12 cellular contexts compared by ENCODE assay signal in the genomic region with DNA sequence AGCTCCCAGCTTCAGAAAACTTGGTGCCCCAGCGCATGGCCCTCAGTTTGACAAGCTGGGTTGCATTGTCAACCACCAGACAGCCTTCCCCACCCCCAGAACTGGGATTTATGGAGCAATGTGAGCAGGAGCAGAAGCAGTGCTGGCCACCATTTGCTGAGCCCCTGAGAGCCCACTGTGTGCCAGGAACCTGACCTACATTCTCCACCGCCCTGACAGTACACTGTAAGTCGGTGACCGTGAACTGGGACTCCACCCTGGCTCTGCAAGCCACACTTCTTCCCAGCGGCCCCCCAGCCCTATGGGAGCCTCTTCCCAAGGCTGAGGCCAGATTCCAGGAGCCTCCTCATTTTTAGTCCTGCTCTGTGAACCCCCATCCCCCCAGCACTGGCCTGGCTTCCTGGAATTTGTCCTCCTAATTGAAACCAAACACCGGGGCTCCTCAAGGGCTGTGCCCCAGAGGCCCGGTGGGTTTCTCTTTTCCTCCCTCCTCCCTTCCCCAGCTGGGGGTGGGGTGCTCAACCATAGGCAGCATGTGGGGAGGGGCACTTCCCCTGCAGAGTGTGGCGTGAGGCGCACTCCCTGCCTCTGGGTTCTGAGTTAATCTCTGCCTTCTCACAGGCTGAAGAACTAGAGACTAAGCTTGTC.
DNase-seq lines count a peak whose midpoint lies in the region; ATAC-seq lines count a peak whose summit lies in the region.
"Had no signal": no experiment of that assay in that cellular context is flagged by ENCODE, and none has a peak within 500 bp of the region (broad histone marks: within the 10 kb centered on the region; RNA-seq: fewer than 3 reads in every experiment).

No MANE protein-coding gene starts in this region.

- no peaks in the 10 kb centered on the region for H3K36me3 Mint-ChIP-seq in activated T-cell treated with anti-CD3 and anti-CD28 coated beads, Interleukin-2, amount 50 U/mL, for 72 hours (ENCODE audit: insufficient read depth in 2 of 2)
- no peaks in the 10 kb centered on the region for H3K36me3 Mint-ChIP-seq in T-helper 17 cell (ENCODE audit: low read depth)

- H3K4me3 Mint-ChIP-seq in activated T-cell treated with anti-CD3 and anti-CD28 coated beads, Interleukin-2, amount 50 U/mL, for 72 hours, result peak overlapping the region; percentile 14 to 31
- peak overlapping the region; percentile 87 for H3K4me3 Mint-ChIP-seq in T-helper 17 cell
- peak overlapping the region in 1 of 2 donors; percentile 45 for H3K4me3 Mint-ChIP-seq in stimulated activated naive CD8-positive, alpha-beta T cell treated with anti-CD3 and anti-CD28 coated beads, Interleukin-15, amount 100 ng/mL, for 72 hours

- H3K9me3 Mint-ChIP-seq in activated T-cell treated with anti-CD3 and anti-CD28 coated beads, Interleukin-2, amount 50 U/mL, for 72 hours, result no peaks in the 10 kb centered on the region
- H3K9me3 Mint-ChIP-seq in stimulated activated naive CD8-positive, alpha-beta T cell treated with anti-CD3 and anti-CD28 coated beads, Interleukin-15, amount 100 ng/mL, for 72 hours, result no peaks in the 10 kb centered on the region

- no peak overlapping the region for H3K27ac Mint-ChIP-seq in activated T-cell treated with anti-CD3 and anti-CD28 coated beads, Interleukin-2, amount 50 U/mL, for 72 hours
- peak overlapping the region; percentile 89 for H3K27ac Mint-ChIP-seq in T-helper 17 cell
- H3K27ac Mint-ChIP-seq in stimulated activated naive CD8-positive, alpha-beta T cell treated with anti-CD3 and anti-CD28 coated beads, Interleukin-15, amount 100 ng/mL, for 72 hours, result peak overlapping the region in 1 of 2 donors; percentile 28

- peaks cover 53% of the 10 kb centered on the region for H3K4me1 Mint-ChIP-seq in activated T-cell treated with anti-CD3 and anti-CD28 coated beads, Interleukin-2, amount 50 U/mL, for 72 hours (ENCODE audit: low read depth)
- peaks cover 57% of the 10 kb centered on the region for H3K4me1 Mint-ChIP-seq in T-helper 17 cell
- peaks cover 66% of the 10 kb centered on the region for H3K4me1 Mint-ChIP-seq in stimulated activated naive CD8-positive, alpha-beta T cell treated with anti-CD3 and anti-CD28 coated beads, Interleukin-15, amount 100 ng/mL, for 72 hours

- no peaks in the 10 kb centered on the region for H3K27me3 Mint-ChIP-seq in activated T-cell treated with anti-CD3 and anti-CD28 coated beads, Interleukin-2, amount 50 U/mL, for 72 hours (ENCODE audit: low read depth)
- no peaks in the 10 kb centered on the region for H3K27me3 Mint-ChIP-seq in T-helper 17 cell
- H3K27me3 Mint-ChIP-seq in stimulated activated naive CD8-positive, alpha-beta T cell treated with anti-CD3 and anti-CD28 coated beads, Interleukin-15, amount 100 ng/mL, for 72 hours, result no peaks in the 10 kb centered on the region

- DNase-seq in activated T-cell treated with anti-CD3 and anti-CD28 coated beads, Interleukin-2, amount 50 U/mL, for 72 hours, result no peak
- DNase-seq in activated T-cell treated with anti-CD3 and anti-CD28 coated beads, Interleukin-2, amount 50 U/mL, for 1 hour, result no peak
- DNase-seq in T-helper 17 cell (no peak), fibroblast of peridontal ligament (ENCODE audit: extremely low read depth) (peak; percentile 21), left colon (no peak), GDM1 (lab: John Stamatoyannopoulos, UW) (no peak)
- DNase-seq in stimulated activated naive CD8-positive, alpha-beta T cell treated with anti-CD3 and anti-CD28 coated beads, Interleukin-15, amount 100 ng/mL, for 72 hours, result no peak
- DNase-seq: activated CD4-positive, alpha-beta T cell treated with anti-CD3 and anti-CD28 coated beads for 1 hour; amygdala; NCI-H2171; stimulated activated CD4-positive, alpha-beta T cell treated with anti-CD3 and anti-CD28 coated beads, Interleukin-15, amount 100 ng/mL, for 24 hours had no signal

- ATAC-seq in activated T-cell treated with anti-CD3 and anti-CD28 coated beads, Interleukin-2, amount 50 U/mL, for 72 hours (replicated peaks in 1 of 2), result no peak
- ATAC-seq in T-helper 17 cell (peak; percentile 45), HG03460 (IDR thresholded peaks at IDR 0.05; ENCODE audit: unreplicated experiment) (no peak), left colon (no peak)
- peak; percentile 29 for ATAC-seq in stimulated activated naive CD8-positive, alpha-beta T cell treated with anti-CD3 and anti-CD28 coated beads, Interleukin-15, amount 100 ng/mL, for 72 hours

- H3K9me3 ChIP-seq in T-helper 17 cell (ENCODE audit: control insufficient read depth, low read length, poor library complexity, severe bottlenecking), result no peaks in the 10 kb centered on the region

- intact Hi-C loops in left colon (cut with DNase I, micrococcal nuclease), result no loop called here

Comparison
In these comparisons a context has a peak if more than half of its experiments do, and no peak if none do; other contexts are left out.
1. ATAC-seq: peak in T-helper 17 cell (single experiment) and stimulated activated naive CD8-positive, alpha-beta T cell treated with anti-CD3 and anti-CD28 coated beads, Interleukin-15, amount 100 ng/mL, for 72 hours (single experiment); none in activated T-cell treated with anti-CD3 and anti-CD28 coated beads, Interleukin-2, amount 50 U/mL, for 72 hours (0 of 2), HG03460 (single experiment) and left colon (single experiment).